13 cellular contexts compared by ENCODE assay signal in the genomic region with DNA sequence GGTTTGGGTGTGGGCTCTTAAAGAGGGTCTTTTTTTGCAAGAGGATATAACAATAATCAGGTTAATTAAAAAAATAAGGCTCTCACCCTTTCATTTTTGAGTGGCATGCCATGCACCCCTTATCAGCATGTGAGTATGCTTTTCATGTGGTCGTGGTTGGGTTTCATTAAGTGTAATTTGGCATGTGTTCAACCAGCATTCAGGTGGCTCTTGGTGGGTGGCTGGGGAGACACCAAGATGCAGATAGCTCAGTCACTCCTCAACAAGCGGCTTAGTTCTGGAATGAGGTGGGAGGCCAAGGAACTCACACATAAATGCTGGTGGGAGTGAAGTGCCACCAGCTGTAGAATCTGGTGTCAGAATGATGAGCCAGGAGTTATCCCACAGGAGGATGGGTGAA.
DNase-seq lines count a peak whose midpoint lies in the region; ATAC-seq, FAIRE-seq and TF ChIP-seq lines count a peak whose summit lies in the region.
"Had no signal": no experiment of that assay in that cellular context is flagged by ENCODE, and none has a peak within 500 bp of the region (broad histone marks: within the 10 kb centered on the region; RNA-seq: fewer than 3 reads in every experiment).

No MANE protein-coding gene starts in this region.

- no peak overlapping the region for H3K4me3 Mint-ChIP-seq in activated T-helper 2 cell treated with anti-CD3 and anti-CD28 coated beads, Interferon-gamma antibody, Interleukin-2, Interleukin-4, amounts not matched to agents 10 μg/mL and 5 μg/mL and 100 μg/mL, durations not matched to agents 14 hours and 24 hours and 36 hours (ENCODE audit: low read depth)
- H3K4me3 Mint-ChIP-seq: immature natural killer cell had no signal

- ATAC-seq in A549, result no peak
- peak; percentile 85 for ATAC-seq in DND-41 (ENCODE audit: insufficient read depth, low read depth)
- no peak for ATAC-seq in HG02623 (IDR thresholded peaks at IDR 0.05; ENCODE audit: unreplicated experiment)

- intact Hi-C loops in activated T-helper 2 cell treated with anti-CD3 and anti-CD28 coated beads, Interferon-gamma antibody, Interleukin-2, Interleukin-4, amounts not matched to agents 10 μg/mL and 5 μg/mL and 100 μg/mL, durations not matched to agents 14 hours and 24 hours and 36 hours (cut with micrococcal nuclease), result no loop called here

- H3K27me3 ChIP-seq in DND-41 (ENCODE audit: insufficient read depth, low read length, poor library complexity) (no peaks in the 10 kb centered on the region), smooth muscle cell (ENCODE audit: low read depth) (no peaks in the 10 kb centered on the region), right atrium auricular region (no peaks in the 10 kb centered on the region)
- H3K27me3 ChIP-seq: neutrophil, tibial artery had no signal

- TF ChIP-seq RAD21 in A549 (conservative IDR thresholded peaks at IDR 0.05 in 1 of 2, IDR thresholded peaks at IDR 0.05 in 1 of 2), result no peak

- TF ChIP-seq POLR2A in A549 (IDR thresholded peaks at IDR 0.05; ENCODE audit: low read length), result no peak

- DNase-seq in A549 (ENCODE audit: low read depth in 1 of 2, low spot score in 1 of 2) (no peak), DND-41 (peak; percentile 73), smooth muscle cell (lab: John Stamatoyannopoulos, UW; ENCODE audit: unreplicated experiment) (no peak), NCI-H2196 treated with DMSO at 0.1 percent for 48 hours (lab: John Stamatoyannopoulos, UW; ENCODE audit: unreplicated experiment) (no peak), right atrium auricular region (ENCODE audit: low spot score) (no peak), RCC 7860 (ENCODE audit: low spot score) (no peak)
- DNase-seq in activated T-helper 2 cell treated with anti-CD3 and anti-CD28 coated beads, Interferon-gamma antibody, Interleukin-2, Interleukin-4, amounts not matched to agents 10 μg/mL and 5 μg/mL and 100 μg/mL, durations not matched to agents 14 hours and 24 hours and 36 hours (ENCODE audit: low spot score), result no peak
- DNase-seq: immature natural killer cell, tibial artery, WERI-Rb-1 had no signal

- peak overlapping the region; percentile 7 for H3K27ac Mint-ChIP-seq in activated T-helper 2 cell treated with anti-CD3 and anti-CD28 coated beads, Interferon-gamma antibody, Interleukin-2, Interleukin-4, amounts not matched to agents 10 μg/mL and 5 μg/mL and 100 μg/mL, durations not matched to agents 14 hours and 24 hours and 36 hours
- H3K27ac Mint-ChIP-seq: immature natural killer cell had no signal

- WGBS in A549 (ENCODE audit: missing lambda C conversion rate), result 53% methylated on average over 2 of the region's 2 CpGs
- 59% methylated on average over 2 of the region's 2 CpGs for WGBS in smooth muscle cell (ENCODE audit: low lambda C conversion rate)

- H3K9me3 ChIP-seq in A549 (no peaks in the 10 kb centered on the region), DND-41 (ENCODE audit: insufficient read depth, low read length, severe bottlenecking) (no peaks in the 10 kb centered on the region), smooth muscle cell (replicated peaks; ENCODE audit: low read depth) (no peaks in the 10 kb centered on the region), right atrium auricular region (no peaks in the 10 kb centered on the region)
- H3K9me3 ChIP-seq: neutrophil, tibial artery had no signal

- no peak for TF ChIP-seq EP300 in A549 (IDR thresholded peaks at IDR 0.05)

- no peak overlapping the region for H3K4me3 ChIP-seq in A549
- H3K4me3 ChIP-seq in DND-41 (ENCODE audit: low read depth in 1 of 2, low read length in 2 of 2), result peak overlapping the region in 1 of 2 experiments; percentile 11; a peak in 1 of 4 replicates
- no peak overlapping the region for H3K4me3 ChIP-seq in smooth muscle cell
- H3K4me3 ChIP-seq in right atrium auricular region, result no peak overlapping the region
- H3K4me3 ChIP-seq: tibial artery had no signal

- H3K27me3 Mint-ChIP-seq in activated T-helper 2 cell treated with anti-CD3 and anti-CD28 coated beads, Interferon-gamma antibody, Interleukin-2, Interleukin-4, amounts not matched to agents 10 μg/mL and 5 μg/mL and 100 μg/mL, durations not matched to agents 14 hours and 24 hours and 36 hours (ENCODE audit: low read depth), result no peaks in the 10 kb centered on the region

- POLR2A ChIA-PET in A549 (lab: Yijun Ruan, JAX), result interaction anchor here (0.6 kb wide), 1 partner anchor 43 kb away, joined by 3 read pairs; no protein-coding TSS in a partner anchor

- H3K4me2 ChIP-seq in A549 (peak overlapping the region; percentile 5; the same call in 2 of the 3 replicates), DND-41 (ENCODE audit: insufficient read depth, low read length) (peak overlapping the region; percentile 50), smooth muscle cell (peak overlapping the region; percentile 37)

- H2AFZ ChIP-seq in DND-41 (ENCODE audit: low read depth, low read length) (no peak overlapping the region), smooth muscle cell (ENCODE audit: low read depth) (no peak overlapping the region)

- H3K9ac ChIP-seq in DND-41 (ENCODE audit: low read depth, low read length) (peak overlapping the region; percentile 11; the same call in 1 of the 2 replicates), smooth muscle cell (ENCODE audit: low read depth) (no peak overlapping the region)

- CTCF ChIA-PET in A549 (lab: Yijun Ruan, JAX), result interaction anchor here (0.9 to 1.6 kb wide), 2 partner anchors 67 to 103 kb away, joined by 3 to 4 read pairs; no protein-coding TSS in a partner anchor

- H3K27ac ChIP-seq in A549 (peak overlapping the region in 1 of 2 experiments; percentile 56; a peak in 1 of 6 replicates), DND-41 (ENCODE audit: low read length) (peak overlapping the region; percentile 64), smooth muscle cell (ENCODE audit: low read depth) (no peak overlapping the region), right atrium auricular region (no peak overlapping the region)
- H3K27ac ChIP-seq: C4-2B, neutrophil, WERI-Rb-1 had no signal

- peaks cover 7% of the 10 kb centered on the region; the same call in 1 of the 2 replicates for H4K20me1 ChIP-seq in DND-41 (ENCODE audit: insufficient read depth, low read length)
- H4K20me1 ChIP-seq in smooth muscle cell (ENCODE audit: low read depth), result peaks cover 86% of the 10 kb centered on the region

- H3K79me2 ChIP-seq in DND-41 (ENCODE audit: insufficient read depth, low read length), result peaks cover 46% of the 10 kb centered on the region
- H3K79me2 ChIP-seq in smooth muscle cell (ENCODE audit: low read depth), result peaks cover 89% of the 10 kb centered on the region

- peaks cover 6% of the 10 kb centered on the region for H3F3A ChIP-seq in smooth muscle cell (ENCODE audit: low read depth)

- peaks cover 29% of the 10 kb centered on the region for H3K4me1 Mint-ChIP-seq in activated T-helper 2 cell treated with anti-CD3 and anti-CD28 coated beads, Interferon-gamma antibody, Interleukin-2, Interleukin-4, amounts not matched to agents 10 μg/mL and 5 μg/mL and 100 μg/mL, durations not matched to agents 14 hours and 24 hours and 36 hours (ENCODE audit: low read depth)

- peaks cover 27% of the 10 kb centered on the region for H3K36me3 Mint-ChIP-seq in activated T-helper 2 cell treated with anti-CD3 and anti-CD28 coated beads, Interferon-gamma antibody, Interleukin-2, Interleukin-4, amounts not matched to agents 10 μg/mL and 5 μg/mL and 100 μg/mL, durations not matched to agents 14 hours and 24 hours and 36 hours (ENCODE audit: low read depth)

- peaks cover 32% of the 10 kb centered on the region for H3K36me3 ChIP-seq in DND-41 (ENCODE audit: insufficient read depth, low read length)
- H3K36me3 ChIP-seq in smooth muscle cell (ENCODE audit: low read depth), result no peaks in the 10 kb centered on the region
- peaks cover 10% of the 10 kb centered on the region for H3K36me3 ChIP-seq in right atrium auricular region
- H3K36me3 ChIP-seq: neutrophil had no signal

- H3K4me1 ChIP-seq in A549 (peaks cover 85% of the 10 kb centered on the region), DND-41 (ENCODE audit: insufficient read depth, low read length) (peaks cover 41% of the 10 kb centered on the region), smooth muscle cell (ENCODE audit: low read depth) (peaks cover 3% of the 10 kb centered on the region), right atrium auricular region (peaks cover 0 to 10% of the 10 kb centered on the region in 2 donors)

- no peak for TF ChIP-seq CTCF in A549 (IDR thresholded peaks at IDR 0.05)
- no peak for TF ChIP-seq CTCF in DND-41 (IDR thresholded peaks at IDR 0.05; ENCODE audit: borderline replicate concordance, extremely low read depth, low read length, poor library complexity, severe bottlenecking)
- TF ChIP-seq CTCF in smooth muscle cell (IDR thresholded peaks at IDR 0.05; ENCODE audit: borderline replicate concordance, insufficient read depth, poor library complexity, severe bottlenecking), result no peak
- TF ChIP-seq CTCF in right atrium auricular region (IDR thresholded peaks at IDR 0.05), result no peak

- H3K9me3 Mint-ChIP-seq in activated T-helper 2 cell treated with anti-CD3 and anti-CD28 coated beads, Interferon-gamma antibody, Interleukin-2, Interleukin-4, amounts not matched to agents 10 μg/mL and 5 μg/mL and 100 μg/mL, durations not matched to agents 14 hours and 24 hours and 36 hours, result no peaks in the 10 kb centered on the region
- H3K9me3 Mint-ChIP-seq: immature natural killer cell had no signal

- no peak for FAIRE-seq in A549 (lab: Jason Lieb, UNC)
- FAIRE-seq in RCC 7860 (lab: Jason Lieb, UNC), result no peak

TF ChIP-seq in A549, 52 proteins besides CTCF, POLR2A, EP300 and RAD21:
- no peak for TF ChIP-seq NFE2L2 (conservative IDR thresholded peaks at IDR 0.05; ENCODE audit: low read length)
- TF ChIP-seq RCOR1 (IDR thresholded peaks at IDR 0.05; ENCODE audit: low read depth, low read length), result no peak
- no peak for TF ChIP-seq TFCP2L1 (CRISPR knock-in tag; IDR thresholded peaks at IDR 0.05)
- no peak for TF ChIP-seq KDM1A (IDR thresholded peaks at IDR 0.05; ENCODE audit: low read depth)
